Comparison of ENCODE assay signal across 14 cellular contexts in genomic region chr1:155896476-155896875, GRCh38. TPM values are rescaled to one million over a fixed set of nuclear protein-coding genes. Genes with fewer than 3 reads are reported as not detected.
"Had no signal": no experiment of that assay in that cellular context is flagged by ENCODE, and none has a peak within 500 bp of the region (broad histone marks: within the 10 kb centered on the region; RNA-seq: fewer than 3 reads in every experiment).

No MANE protein-coding gene starts in this region.

RNA-seq across cellular contexts. Expression of gene RXFP4, which starts 45.0 kb away (rescaled TPM):
- total RNA-seq: activated naive CD4-positive, alpha-beta T cell treated with anti-CD3 and anti-CD28 coated beads, Interleukin-2, amount 50 U/mL, for 72 hours; activated T-cell treated with anti-CD3 and anti-CD28 coated beads, Interleukin-2, amount 50 U/mL, for 4 hours; activated T-cell treated with anti-CD3 and anti-CD28 coated beads, Interleukin-2, amount 50 U/mL, for 72 hours; activated T-helper 17 cell treated with anti-CD3 and anti-CD28 coated beads, Interleukin-2, amount 50 U/mL, for 72 hours; activated T-helper 2 cell treated with anti-CD3 and anti-CD28 coated beads, Interferon-gamma antibody, Interleukin-2, Interleukin-4, amounts not matched to agents 10 μg/mL and 5 μg/mL and 100 μg/mL, durations not matched to agents 14 hours and 24 hours and 36 hours; aorta; ascending aorta; astrocyte; breast epithelium; bronchial epithelial cell; cardiac septum; cerebellum; chondrocyte had no signal
- polyA plus RNA-seq: aorta, cardiac muscle cell had no signal
